ENCODE assay signal across 14 cellular contexts in the genomic region with DNA sequence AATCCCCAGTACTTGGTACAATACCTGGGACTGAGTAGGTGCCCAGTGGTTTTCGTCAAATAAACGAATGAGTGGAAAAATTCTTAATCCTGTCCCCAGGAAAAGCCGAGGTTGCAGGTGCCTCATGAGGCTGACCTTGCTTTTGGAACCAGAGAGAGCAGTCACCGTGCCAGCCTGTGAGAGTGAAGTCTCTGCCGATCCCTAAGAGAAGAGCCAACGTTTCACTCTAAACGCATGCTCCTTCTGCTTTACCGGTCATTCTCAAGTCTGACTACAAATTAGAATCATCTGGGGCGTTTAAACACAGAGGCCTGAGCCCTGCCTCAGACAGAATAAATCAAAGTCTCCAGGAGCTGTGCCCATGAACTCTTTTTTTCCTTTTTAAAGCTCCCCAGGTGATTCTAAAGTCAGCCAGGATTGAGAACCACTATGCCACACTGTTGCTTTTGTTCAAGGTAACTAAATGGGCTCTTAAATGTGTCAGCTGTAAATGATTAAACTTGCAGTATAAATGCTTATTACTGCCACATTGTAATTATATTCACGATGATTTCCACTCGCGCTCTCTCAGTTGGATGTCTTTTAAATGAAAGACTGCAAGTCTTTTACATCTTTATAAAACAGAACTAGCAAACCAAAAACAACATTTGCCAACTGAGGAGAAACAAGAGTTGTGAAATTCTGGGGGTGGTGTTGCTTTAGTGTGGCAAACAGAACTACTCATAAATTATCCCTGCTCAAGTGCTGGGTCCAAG. TPM values are rescaled to one million over a fixed set of nuclear protein-coding genes. Genes with fewer than 3 reads are reported as not detected.
DNase-seq lines count a peak whose midpoint lies in the region; ATAC-seq and TF ChIP-seq lines count a peak whose summit lies in the region.
"Had no signal": no experiment of that assay in that cellular context is flagged by ENCODE, and none has a peak within 500 bp of the region (broad histone marks: within the 10 kb centered on the region; RNA-seq: fewer than 3 reads in every experiment).

No MANE protein-coding gene starts in this region.

- H3K4me3 ChIP-seq in body of pancreas (no peak overlapping the region), mucosa of descending colon (no peak overlapping the region), coronary artery (no peak overlapping the region)
- H3K4me3 ChIP-seq: prostate gland had no signal

- no peaks in the 10 kb centered on the region for H3K27me3 ChIP-seq in body of pancreas

- 41 to 52% methylated on average over 12 of the region's 12 CpGs for WGBS in body of pancreas, 2 donors

- H3K36me3 Mint-ChIP-seq in activated T-helper 17 cell treated with anti-CD3 and anti-CD28 coated beads, Interleukin-2, amount 50 U/mL, for 72 hours (ENCODE audit: low read depth): peaks cover 96% of the 10 kb centered on the region

- peak; percentile 36 for DNase-seq in COR-L47 (lab: John Stamatoyannopoulos, UW)
- peak; percentile 47 for DNase-seq in NCI-H1436 treated with DMSO at 0.1 percent for 48 hours (lab: John Stamatoyannopoulos, UW)
- peak in 1 of 4 donors; percentile 15 for DNase-seq in body of pancreas
- no peak for DNase-seq in mucosa of descending colon
- DNase-seq in OCI-M1 (lab: John Stamatoyannopoulos, UW): no peak
- DNase-seq in activated CD4-positive, alpha-beta T cell treated with anti-CD3 and anti-CD28 coated beads, Interleukin-2, amount 50 U/mL, for 1 hour: no peak
- no peak for DNase-seq in coronary artery (ENCODE audit: low spot score)
- DNase-seq: AML-193, dermis blood vessel endothelial cell, DMS53, NCI-H510A treated with DMSO at 0.1 percent for 48 hours, T-helper 9 cell had no signal

- no peaks in the 10 kb centered on the region for H3K4me1 ChIP-seq in body of pancreas
- no peaks in the 10 kb centered on the region for H3K4me1 ChIP-seq in mucosa of descending colon (ENCODE audit: low read depth)
- H3K4me1 ChIP-seq: prostate gland had no signal

- no peak overlapping the region for H3K27ac Mint-ChIP-seq in activated T-helper 17 cell treated with anti-CD3 and anti-CD28 coated beads, Interleukin-2, amount 50 U/mL, for 72 hours

- no peaks in the 10 kb centered on the region for H3K9me3 Mint-ChIP-seq in activated T-helper 17 cell treated with anti-CD3 and anti-CD28 coated beads, Interleukin-2, amount 50 U/mL, for 72 hours

- no peak overlapping the region for H3K4me3 Mint-ChIP-seq in activated T-helper 17 cell treated with anti-CD3 and anti-CD28 coated beads, Interleukin-2, amount 50 U/mL, for 72 hours

- TF ChIP-seq POLR2A in body of pancreas (IDR thresholded peaks at IDR 0.05): no peak

- peaks cover 9% of the 10 kb centered on the region for H3K4me1 Mint-ChIP-seq in activated T-helper 17 cell treated with anti-CD3 and anti-CD28 coated beads, Interleukin-2, amount 50 U/mL, for 72 hours

- H3K36me3 ChIP-seq in body of pancreas (replicated peaks in 1 of 2; ENCODE audit: insufficient read depth in 1 of 2, low read depth in 2 of 2) (peaks cover 0 to 2% of the 10 kb centered on the region in 2 donors), mucosa of descending colon (ENCODE audit: low read depth) (no peaks in the 10 kb centered on the region)
- H3K36me3 ChIP-seq: prostate gland had no signal

- H3K9me3 ChIP-seq in body of pancreas (no peaks in the 10 kb centered on the region), mucosa of descending colon (no peaks in the 10 kb centered on the region)
- H3K9me3 ChIP-seq: prostate gland had no signal

- TF ChIP-seq CTCF in body of pancreas (IDR thresholded peaks at IDR 0.05) (no peak), mucosa of descending colon (IDR thresholded peaks at IDR 0.05) (no peak), coronary artery (IDR thresholded peaks at IDR 0.05) (no peak)

- ATAC-seq in body of pancreas (peak; percentile 59), mucosa of descending colon (peak; percentile 74)
- ATAC-seq in activated T-helper 17 cell treated with anti-CD3 and anti-CD28 coated beads, Interleukin-2, amount 50 U/mL, for 72 hours (replicated peaks): no peak

- no peaks in the 10 kb centered on the region for H3K27me3 Mint-ChIP-seq in activated T-helper 17 cell treated with anti-CD3 and anti-CD28 coated beads, Interleukin-2, amount 50 U/mL, for 72 hours

- intact Hi-C loops in body of pancreas (cut with DNase I): no loop called here
- intact Hi-C loops in mucosa of descending colon (cut with DNase I, micrococcal nuclease): no loop called here

- H3K27ac ChIP-seq in body of pancreas: peak overlapping the region in 3 of 4 donors; percentile 23 to 52 (median 46)
- H3K27ac ChIP-seq in coronary artery: no peak overlapping the region
- H3K27ac ChIP-seq: prostate gland had no signal

RNA-seq across cellular contexts. Expression of a gene that starts 26.9 kb away (rescaled TPM):
- 10 to 100 TPM; 16.1 to 19.1 TPM for total RNA-seq in body of pancreas
- total RNA-seq in mucosa of descending colon: 10 to 100 TPM; 32.1 to 54.5 (median 44.8) TPM
- 10 to 100 TPM in 1 of 2 donors, 1 to 10 TPM in 1; 9.6 to 22.4 TPM for total RNA-seq in activated T-helper 17 cell treated with anti-CD3 and anti-CD28 coated beads, Interleukin-2, amount 50 U/mL, for 72 hours

RNA-seq across cellular contexts. Expression of a gene that starts 28.1 kb away (rescaled TPM):
- total RNA-seq in body of pancreas: 1 to 10 TPM; 9.1 to 9.2 TPM
- 1 to 10 TPM; 6.6 to 8.7 (median 8.5) TPM for total RNA-seq in mucosa of descending colon
- total RNA-seq in activated T-helper 17 cell treated with anti-CD3 and anti-CD28 coated beads, Interleukin-2, amount 50 U/mL, for 72 hours: 1 to 10 TPM; 3.0 to 8.7 TPM

Comparison
In these comparisons a context has a peak if more than half of its experiments do, and no peak if none do; other contexts are left out.
1. DNase-seq: peak in COR-L47 (single experiment) and NCI-H1436 treated with DMSO at 0.1 percent for 48 hours (single experiment); none in mucosa of descending colon (0 of 3), OCI-M1 (single experiment), activated CD4-positive, alpha-beta T cell treated with anti-CD3 and anti-CD28 coated beads, Interleukin-2, amount 50 U/mL, for 1 hour (single experiment) and coronary artery (single experiment).
2. H3K27ac ChIP-seq: peak in body of pancreas (3 of 4); none in coronary artery (0 of 2).